ENCODE assay signal across 11 cellular contexts in genomic region chrX:45150821-45151220, GRCh38. TPM values are rescaled to one million over a fixed set of nuclear protein-coding genes. Genes with fewer than 3 reads are reported as not detected.
"Had no signal": no experiment of that assay in that cellular context is flagged by ENCODE, and none has a peak within 500 bp of the region (broad histone marks: within the 10 kb centered on the region; RNA-seq: fewer than 3 reads in every experiment).

No MANE protein-coding gene starts in this region.

- H3K27ac Mint-ChIP-seq: GM23338, H9, HFFc6 had no signal

- H3K9me3 Mint-ChIP-seq: GM23338, HFFc6 had no signal

- H3K4me1 ChIP-seq: HAP-1 had no signal

- ATAC-seq: GM23338, HCT116 had no signal

- H3K4me3 Mint-ChIP-seq: GM23338, H9, HFFc6 had no signal

- H3K4me3 ChIP-seq: GM23248, GM23338, HAP-1 had no signal

- H3K27ac ChIP-seq: GM23248 had no signal

- H3K36me3 ChIP-seq: HAP-1 had no signal

- H3K9me3 ChIP-seq: HAP-1 had no signal

- DNase-seq: GM23248, GOT3, H7, H9, HCEC 1CT, HFFc6 had no signal

- H3K4me1 Mint-ChIP-seq: GM23338, H9 had no signal

RNA-seq across cellular contexts. Expression of gene DIPK2B, which starts 49.9 kb away (rescaled TPM):
- total RNA-seq: GM23248, GM23338, H1, H4, H7, H9, HFFc6 had no signal
- polyA plus RNA-seq: GM23248, GM23338, H1 had no signal
